In the genomic region with DNA sequence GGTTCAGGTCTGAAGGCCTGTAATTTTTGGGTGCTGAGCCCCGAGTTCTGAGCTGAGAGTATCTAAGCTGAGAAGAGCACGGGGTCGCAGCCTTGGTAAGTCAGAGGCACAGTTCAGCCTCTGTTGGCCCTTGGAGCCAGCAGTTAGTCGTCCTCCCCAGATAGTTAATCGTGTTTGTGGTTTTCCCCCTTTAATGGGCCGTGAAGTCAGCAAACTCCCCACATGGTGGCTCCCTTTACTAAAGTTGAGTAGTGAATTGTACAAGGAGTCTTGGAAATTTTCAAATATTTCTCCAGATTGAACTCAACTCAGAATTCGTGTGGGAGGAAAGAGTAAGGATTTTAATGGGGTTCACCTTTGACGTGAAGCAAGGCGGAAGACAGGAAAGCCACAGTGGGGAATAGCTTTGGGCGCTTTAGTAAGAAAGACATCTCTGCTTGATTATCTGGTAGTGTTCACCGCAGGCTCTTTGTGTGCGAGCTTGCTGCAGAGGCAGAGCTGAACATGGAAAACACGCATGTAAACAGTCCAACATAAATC, we compare ENCODE assay signal across 12 cellular contexts. TPM values are rescaled to one million over a fixed set of nuclear protein-coding genes. Genes with fewer than 3 reads are reported as not detected.
DNase-seq lines count a peak whose midpoint lies in the region.
"Had no signal": no experiment of that assay in that cellular context is flagged by ENCODE, and none has a peak within 500 bp of the region (broad histone marks: within the 10 kb centered on the region; RNA-seq: fewer than 3 reads in every experiment).

No MANE protein-coding gene starts in this region.

- DNase-seq in COR-L47 (lab: John Stamatoyannopoulos, UW) (peak; percentile 24), HuH-7.5 (ENCODE audit: low spot score) (peak; percentile 35), SHP77 (lab: John Stamatoyannopoulos, UW) (peak; percentile 36 to 40), iPS-NIHi7 (ENCODE audit: extremely low spot score) (peak; percentile 52), activated T-cell treated with anti-CD3 and anti-CD28 coated beads for 4 hours (no peak), substantia nigra (lab: John Stamatoyannopoulos, UW) (no peak), cardiac septum (ENCODE audit: low spot score) (no peak), SKM-1 treated with dmso at 0.1 percent for 144 hours (lab: John Stamatoyannopoulos, UW; ENCODE audit: unreplicated experiment) (no peak)
- DNase-seq: activated naive CD8-positive, alpha-beta T cell treated with anti-CD3 and anti-CD28 coated beads, Interleukin-2, amount 10 ng/mL, durations not matched to agents 7 days and 5 days; stimulated activated CD4-positive, alpha-beta T cell treated with anti-CD3 and anti-CD28 coated beads, Interleukin-4, amount 100 ng/mL, for 4 hours; trophoblast cell had no signal

- intact Hi-C loops in cardiac septum (cut with DNase I): no loop called here

- H3K27ac ChIP-seq in substantia nigra (ENCODE audit: low read depth, low read length, poor library complexity, severe bottlenecking): no peak overlapping the region

RNA-seq across cellular contexts. Expression of a gene that starts 2.4 kb away (rescaled TPM):
- 0.22 TPM for total RNA-seq in cardiac septum
- total RNA-seq: activated naive CD8-positive, alpha-beta T cell treated with anti-CD3 and anti-CD28 coated beads, Interleukin-2, amount 10 ng/mL, durations not matched to agents 7 days and 5 days; fibroblast of lung had no signal

Comparison
In these comparisons a context has a peak if more than half of its experiments do, and no peak if none do; other contexts are left out.
1. DNase-seq: peak in COR-L47 (single experiment), HuH-7.5 (single experiment), SHP77 (2 of 2) and iPS-NIHi7 (single experiment); none in activated T-cell treated with anti-CD3 and anti-CD28 coated beads for 4 hours (single experiment), substantia nigra (0 of 49), cardiac septum (single experiment) and SKM-1 treated with dmso at 0.1 percent for 144 hours (single experiment).